Comparison of ENCODE assay signal across 21 cellular contexts in the genomic region with DNA sequence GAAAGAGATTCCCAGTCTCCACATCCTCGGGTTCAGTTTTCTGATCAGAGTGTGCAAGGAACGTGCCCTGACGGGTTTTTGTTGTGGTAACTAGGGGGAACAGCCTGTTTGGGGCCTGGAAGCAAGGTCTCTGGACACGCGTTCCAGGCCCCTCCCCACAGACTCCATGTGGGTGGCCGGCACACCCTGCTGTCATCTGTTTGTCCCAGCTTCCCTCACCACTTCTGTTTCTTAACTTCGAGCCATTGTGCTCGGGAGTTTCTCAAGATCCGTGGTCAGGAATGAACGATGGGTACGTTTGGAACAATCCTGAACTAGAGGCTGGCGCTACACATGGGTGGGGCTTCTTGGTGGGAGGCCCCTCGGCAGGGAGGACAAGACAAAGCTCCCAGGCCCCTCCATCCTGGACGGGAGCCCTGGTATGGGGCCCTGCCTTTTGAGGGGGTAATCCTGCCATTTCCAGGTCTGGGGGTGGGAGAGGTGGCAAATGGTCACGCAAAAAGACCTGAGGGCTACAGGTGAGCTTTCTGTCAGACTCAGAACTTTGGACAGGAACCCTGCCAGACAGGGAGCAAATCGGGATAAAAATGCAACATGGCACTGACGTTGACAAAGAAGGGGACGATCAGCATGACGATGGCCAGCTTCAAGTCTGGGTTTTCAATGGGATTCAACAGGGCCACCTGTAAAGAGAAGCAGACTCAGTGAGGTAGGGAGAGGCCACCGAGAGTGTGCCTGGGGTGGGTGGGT. TPM values are rescaled to one million over a fixed set of nuclear protein-coding genes. Genes with fewer than 3 reads are reported as not detected.
DNase-seq lines count a peak whose midpoint lies in the region; ATAC-seq and TF ChIP-seq lines count a peak whose summit lies in the region.
"Had no signal": no experiment of that assay in that cellular context is flagged by ENCODE, and none has a peak within 500 bp of the region (broad histone marks: within the 10 kb centered on the region; RNA-seq: fewer than 3 reads in every experiment).

No MANE protein-coding gene starts in this region.

- CTCF ChIA-PET in mammary epithelial cell (lab: Charles Lee; ENCODE audit: low non-redundant PET) = no interaction called here

- intact Hi-C loops in mammary epithelial cell (cut with micrococcal nuclease) (no loop called here), breast epithelium (cut with DNase I; ENCODE audit: low total_unique reads) (no loop called here), upper lobe of right lung (cut with DNase I) (no loop called here)

- H3K4me2 ChIP-seq in mammary epithelial cell (ENCODE audit: insufficient read depth, low read depth, low read length) (no peak overlapping the region), trophoblast cell (ENCODE audit: low read length) (no peak overlapping the region)

- H2AFZ ChIP-seq in mammary epithelial cell (ENCODE audit: low read depth, low read length) = no peak overlapping the region
- no peak overlapping the region for H2AFZ ChIP-seq in trophoblast cell (ENCODE audit: insufficient read depth, low read length, poor library complexity)

- no peak overlapping the region for H2BK5ac ChIP-seq in trophoblast cell (ENCODE audit: low read depth, low read length, poor library complexity)

- DNase-seq in mammary epithelial cell = peak; percentile 9
- no peak for DNase-seq in breast epithelium (ENCODE audit: low spot score in 2 of 2)
- no peak for DNase-seq in endodermal cell
- DNase-seq in trophoblast cell = peak; percentile 75 to 85
- peak; percentile 76 for DNase-seq in upper lobe of right lung
- DNase-seq in hepatic stellate cell (ENCODE audit: low spot score) = no peak
- DNase-seq in NCI-H524 treated with DMSO at 0.1 percent for 48 hours (lab: John Stamatoyannopoulos, UW) = no peak
- DNase-seq: activated CD4-positive, alpha-beta T cell treated with anti-CD3 and anti-CD28 coated beads for 48 hours; activated naive CD4-positive, alpha-beta T cell treated with Interleukin-2 at 50 U/mL for 16 hours; C1 segment of cervical spinal cord; cortex of kidney; immature natural killer cell; NCI-H1417; NCI-H2171 treated with DMSO at 0.1 percent for 48 hours; nephron progenitor cell; retina; stimulated activated CD4-positive, alpha-beta T cell treated with anti-CD3 and anti-CD28 coated beads, Interleukin-2, amount 100 ng/mL, for 24 hours had no signal

- H3K4ac ChIP-seq in trophoblast cell (ENCODE audit: low read depth, low read length) = no peak overlapping the region

- H3K4me3 Mint-ChIP-seq in endodermal cell = no peak overlapping the region
- H3K4me3 Mint-ChIP-seq: immature natural killer cell, nephron progenitor cell had no signal

- peak overlapping the region; percentile 35 for H3K27ac Mint-ChIP-seq in endodermal cell
- H3K27ac Mint-ChIP-seq: nephron progenitor cell had no signal

- H3K36me3 ChIP-seq in mammary epithelial cell (ENCODE audit: insufficient read depth, low read length) (peaks cover 3% of the 10 kb centered on the region), breast epithelium (no peaks in the 10 kb centered on the region), endodermal cell (ENCODE audit: control insufficient read depth, insufficient read depth, low read length) (peaks cover 4% of the 10 kb centered on the region), trophoblast cell (ENCODE audit: control insufficient read depth in 1 of 2, insufficient read depth in 2 of 2, low read length in 2 of 2) (peaks cover 2 to 9% of the 10 kb centered on the region in 2 experiments), upper lobe of right lung (peaks cover 34% of the 10 kb centered on the region)

- no peak overlapping the region for H2BK120ac ChIP-seq in trophoblast cell (ENCODE audit: insufficient read depth, low read length, poor library complexity)

- H2BK12ac ChIP-seq in trophoblast cell (ENCODE audit: low read length) = no peak overlapping the region

- H3K23ac ChIP-seq in trophoblast cell (ENCODE audit: low read length) = no peak overlapping the region

- dilution Hi-C loops in mammary epithelial cell (cut with HindIII; ENCODE audit: low sequenced_read_pairs) = no loop called here

- H3K36me3 Mint-ChIP-seq in endodermal cell (ENCODE audit: low read depth) = peaks cover 11% of the 10 kb centered on the region

- ATAC-seq in upper lobe of right lung (peak; percentile 74), HG03439 (IDR thresholded peaks at IDR 0.05; ENCODE audit: unreplicated experiment) (no peak)
- ATAC-seq: Panc1 had no signal

- BruUV-seq in mammary epithelial cell (replicated peaks; lab: Mats Ljungman, UMichigan) = no TSS peak

- H3K9ac ChIP-seq in mammary epithelial cell (ENCODE audit: insufficient read depth, low read length) = no peak overlapping the region
- H3K9ac ChIP-seq in endodermal cell (ENCODE audit: extremely low read depth, low read length, poor library complexity, severe bottlenecking) = no peak overlapping the region
- no peak overlapping the region for H3K9ac ChIP-seq in trophoblast cell (ENCODE audit: low read length)

- H4K20me1 ChIP-seq in mammary epithelial cell (ENCODE audit: insufficient read depth, low read length) = no peaks in the 10 kb centered on the region

- H3K4me1 Mint-ChIP-seq in endodermal cell = peaks cover 5% of the 10 kb centered on the region

- no peak overlapping the region for H4K91ac ChIP-seq in trophoblast cell (ENCODE audit: low read depth, low read length)

- no peaks in the 10 kb centered on the region for H3K9me3 Mint-ChIP-seq in endodermal cell
- H3K9me3 Mint-ChIP-seq: immature natural killer cell, nephron progenitor cell had no signal

- H3K79me1 ChIP-seq in trophoblast cell (ENCODE audit: low read length) = no peaks in the 10 kb centered on the region

- no peak overlapping the region for H3K4me3 ChIP-seq in mammary epithelial cell (replicated peaks in 1 of 3; ENCODE audit: insufficient read depth in 1 of 3, low read depth in 2 of 3, low read length in 3 of 3)
- H3K4me3 ChIP-seq in breast epithelium = no peak overlapping the region
- no peak overlapping the region for H3K4me3 ChIP-seq in endodermal cell (ENCODE audit: low read length)
- H3K4me3 ChIP-seq in trophoblast cell (ENCODE audit: low read depth, low read length) = no peak overlapping the region
- no peak overlapping the region for H3K4me3 ChIP-seq in upper lobe of right lung

- no peak overlapping the region for H3K18ac ChIP-seq in trophoblast cell (ENCODE audit: low read length)

- TF ChIP-seq CTCF in mammary epithelial cell (conservative IDR thresholded peaks at IDR 0.05 in 1 of 2, IDR thresholded peaks at IDR 0.05 in 1 of 2; ENCODE audit: extremely low read depth in 1 of 2, insufficient read depth in 1 of 2, low read depth in 1 of 2, low read length in 2 of 2) (no peak), breast epithelium (IDR thresholded peaks at IDR 0.05) (no peak), endodermal cell (conservative IDR thresholded peaks at IDR 0.05) (no peak), upper lobe of right lung (IDR thresholded peaks at IDR 0.05) (no peak)

- no peak overlapping the region for H4K8ac ChIP-seq in trophoblast cell (ENCODE audit: low read depth, low read length)

- H3K9me3 ChIP-seq in mammary epithelial cell (replicated peaks; ENCODE audit: insufficient read depth, low read length) (no peaks in the 10 kb centered on the region), breast epithelium (no peaks in the 10 kb centered on the region), endodermal cell (ENCODE audit: control insufficient read depth, low read length) (no peaks in the 10 kb centered on the region), trophoblast cell (ENCODE audit: insufficient read depth, low read depth, low read length) (no peaks in the 10 kb centered on the region), upper lobe of right lung (no peaks in the 10 kb centered on the region)

- TF ChIP-seq POLR2A in breast epithelium (IDR thresholded peaks at IDR 0.05) = no peak

- in situ Hi-C loops in mammary epithelial cell (cut with MboI; ENCODE audit: low sequenced_read_pairs in 2 of 2) = loop anchor here in 1 of 2 donors (10.0 kb wide), 1 partner anchor 232 kb away; no protein-coding TSS in a partner anchor

- H3K79me2 ChIP-seq in mammary epithelial cell (ENCODE audit: insufficient read depth, low read length) = no peaks in the 10 kb centered on the region
- no peaks in the 10 kb centered on the region for H3K79me2 ChIP-seq in trophoblast cell (ENCODE audit: control insufficient read depth, insufficient read depth, low read length, poor library complexity)

- no peak overlapping the region for H2AK5ac ChIP-seq in trophoblast cell (ENCODE audit: low read length)

- H4K12ac ChIP-seq in trophoblast cell (ENCODE audit: low read depth, low read length) = no peak overlapping the region

- H3K14ac ChIP-seq in trophoblast cell (ENCODE audit: low read length) = no peak overlapping the region

- H3K27me3 ChIP-seq in mammary epithelial cell (ENCODE audit: insufficient read depth, low read length) = no peaks in the 10 kb centered on the region
- H3K27me3 ChIP-seq in breast epithelium = no peaks in the 10 kb centered on the region
- H3K27me3 ChIP-seq in endodermal cell (ENCODE audit: control insufficient read depth, insufficient read depth, low read length, poor library complexity, severe bottlenecking) = no peaks in the 10 kb centered on the region
- no peaks in the 10 kb centered on the region for H3K27me3 ChIP-seq in trophoblast cell (ENCODE audit: insufficient read depth, low read length)
- no peaks in the 10 kb centered on the region for H3K27me3 ChIP-seq in upper lobe of right lung

- peaks cover 3% of the 10 kb centered on the region for H3K4me1 ChIP-seq in mammary epithelial cell (ENCODE audit: insufficient read depth, low read length)
- H3K4me1 ChIP-seq in breast epithelium = no peaks in the 10 kb centered on the region
- H3K4me1 ChIP-seq in endodermal cell (ENCODE audit: control insufficient read depth, insufficient read depth, low read length) = peaks cover 6% of the 10 kb centered on the region
- H3K4me1 ChIP-seq in trophoblast cell (ENCODE audit: control insufficient read depth in 1 of 2, insufficient read depth in 2 of 2, low read length in 2 of 2) = no peaks in the 10 kb centered on the region
- peaks cover 33% of the 10 kb centered on the region for H3K4me1 ChIP-seq in upper lobe of right lung

- H3K27me3 Mint-ChIP-seq in endodermal cell (ENCODE audit: insufficient read depth) = no peaks in the 10 kb centered on the region

- H3K27ac ChIP-seq in mammary epithelial cell (ENCODE audit: insufficient read depth, low read depth, low read length) = no peak overlapping the region
- peak overlapping the region in 1 of 2 donors; percentile 41 for H3K27ac ChIP-seq in breast epithelium
- peak overlapping the region; percentile 36 for H3K27ac ChIP-seq in endodermal cell (ENCODE audit: low read depth, low read length)
- no peak overlapping the region for H3K27ac ChIP-seq in trophoblast cell (ENCODE audit: low read depth, low read length)
- H3K27ac ChIP-seq in upper lobe of right lung = no peak overlapping the region
- H3K27ac ChIP-seq: epithelial cell of prostate had no signal

- WGBS in mammary epithelial cell (ENCODE audit: low coverage, missing lambda C conversion rate) = 64% methylated on average over 17 of the region's 20 CpGs
- WGBS in endodermal cell (ENCODE audit: insufficient coverage in 1 of 2, insufficient read length in 1 of 2), 2 experiments = 81 to 86% methylated on average over 19 to 20 of the region's 20 CpGs
- WGBS in trophoblast cell (ENCODE audit: extremely low coverage, insufficient coverage, insufficient read length) = no CpG with 5 or more reads among the region's 20 CpGs

RNA-seq across cellular contexts. Expression of a gene that starts 8.5 kb away (rescaled TPM):
- total RNA-seq in mammary epithelial cell = not detected
- 0.18 TPM for polyA plus RNA-seq in mammary epithelial cell
- not detected for polyA minus RNA-seq in mammary epithelial cell
- total RNA-seq in breast epithelium = 10 to 100 TPM in 1 of 3 donors, 1 to 10 TPM in 2; 5.9 to 13.0 (median 6.9) TPM
- 1 to 10 TPM; 3.2 to 4.2 TPM for total RNA-seq in endodermal cell
- 22.5 TPM for polyA plus RNA-seq in endodermal cell (2013, experiment 1 of 2)
- polyA plus RNA-seq in endodermal cell (2013, experiment 2 of 2) = 20.6 TPM
- 0.78 and 0.96 TPM in 2 replicates for polyA plus RNA-seq in trophoblast cell (2013)
- 5.4 TPM for total RNA-seq in upper lobe of right lung
- total RNA-seq: H4 had no signal
- polyA plus RNA-seq: immature natural killer cell had no signal

RNA-seq across cellular contexts. Expression of a gene that starts 12.8 kb away (rescaled TPM):
- total RNA-seq in mammary epithelial cell (1 to 10 TPM; 2.0 to 2.1 TPM), breast epithelium (1 to 10 TPM; 5.6 to 9.5 (median 5.8) TPM), endodermal cell (1 to 10 TPM; 6.0 to 6.2 TPM), upper lobe of right lung (26.9 TPM)
- 0.88 TPM for polyA plus RNA-seq in mammary epithelial cell
- not detected for polyA minus RNA-seq in mammary epithelial cell
- polyA plus RNA-seq in endodermal cell (2013, experiment 1 of 2) = 4.1 TPM
- 4.8 TPM for polyA plus RNA-seq in endodermal cell (2013, experiment 2 of 2)
- polyA plus RNA-seq in trophoblast cell (2013) = 1.2 and 1.3 TPM in 2 replicates

RNA-seq across cellular contexts. Expression of a gene that starts 48.7 kb away (rescaled TPM):
- total RNA-seq in mammary epithelial cell = not detected
- polyA plus RNA-seq in mammary epithelial cell = not detected
- not detected for polyA minus RNA-seq in mammary epithelial cell
- total RNA-seq in breast epithelium = 1 to 10 TPM in 1 of 3 donors, under 1 TPM in 2; 0.64 to 6.6 (median 0.88) TPM
- not detected for total RNA-seq in endodermal cell
- 0.36 TPM for polyA plus RNA-seq in endodermal cell (2013, experiment 1 of 2)
- 0.41 TPM for polyA plus RNA-seq in endodermal cell (2013, experiment 2 of 2)
- 0.14 and 0.24 TPM in 2 replicates for polyA plus RNA-seq in trophoblast cell (2013)
- 9.5 TPM for total RNA-seq in upper lobe of right lung
- total RNA-seq: H4 had no signal
- polyA plus RNA-seq: immature natural killer cell had no signal

RNA-seq across cellular contexts. Expression of a gene that starts 54.1 kb away (rescaled TPM):
- total RNA-seq in mammary epithelial cell (10 to 100 TPM; 14.7 to 20.9 TPM), breast epithelium (10 to 100 TPM; 14.0 to 18.7 (median 14.7) TPM), endodermal cell (10 to 100 TPM; 20.3 to 23.7 TPM), upper lobe of right lung (34.7 TPM)
- 12.1 TPM for polyA plus RNA-seq in mammary epithelial cell
- polyA minus RNA-seq in mammary epithelial cell = 19.7 TPM
- 18.3 TPM for polyA plus RNA-seq in endodermal cell (2013, experiment 1 of 2)
- polyA plus RNA-seq in endodermal cell (2013, experiment 2 of 2) = 15.9 TPM
- polyA plus RNA-seq in trophoblast cell (2013) = 11.0 and 11.1 TPM in 2 replicates

Comparison
In these comparisons a context has a peak if more than half of its experiments do, and no peak if none do; other contexts are left out.
1. DNase-seq: peak in mammary epithelial cell (single experiment), trophoblast cell (2 of 2) and upper lobe of right lung (single experiment); none in breast epithelium (0 of 2), endodermal cell (single experiment), hepatic stellate cell (single experiment) and NCI-H524 treated with DMSO at 0.1 percent for 48 hours (single experiment).